Comparison of ENCODE assay signal across 23 cellular contexts in the genomic region with DNA sequence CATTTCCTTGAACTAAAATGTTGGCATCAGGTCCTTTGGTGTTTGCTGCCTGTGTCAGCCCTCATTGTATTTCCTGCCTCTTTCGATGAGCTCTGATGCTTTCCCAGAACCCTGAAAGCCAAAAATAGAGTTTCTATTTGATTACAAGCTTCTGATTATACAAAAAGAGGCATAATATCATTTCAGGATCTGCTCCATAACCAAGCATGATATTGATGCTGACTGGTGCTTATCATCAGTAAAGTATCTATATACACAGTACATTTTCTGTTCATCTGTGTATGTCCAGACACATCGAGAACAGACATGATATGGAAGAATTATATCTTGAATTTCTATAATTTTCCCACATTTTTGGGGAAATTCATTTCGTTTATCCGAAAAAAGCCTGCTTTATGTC. TPM values are rescaled to one million over a fixed set of nuclear protein-coding genes. Genes with fewer than 3 reads are reported as not detected.
DNase-seq lines count a peak whose midpoint lies in the region; ATAC-seq, FAIRE-seq and TF ChIP-seq lines count a peak whose summit lies in the region.
"Had no signal": no experiment of that assay in that cellular context is flagged by ENCODE, and none has a peak within 500 bp of the region (broad histone marks: within the 10 kb centered on the region; RNA-seq: fewer than 3 reads in every experiment).

No MANE protein-coding gene starts in this region.

- H3K27ac Mint-ChIP-seq in brain (peak overlapping the region in 4 of 5 experiments; percentile 5 to 73 (median 35)), nephron (peak overlapping the region; percentile 32 to 71 (median 45))
- H3K27ac Mint-ChIP-seq in activated CD8-positive, alpha-beta memory T cell treated with anti-CD3 and anti-CD28 coated beads, Interleukin-2, amount 10 ng/mL, durations not matched to agents 7 days and 5 days, result no peak overlapping the region
- H3K27ac Mint-ChIP-seq: CD14-positive monocyte, T-helper 17 cell had no signal

- H3K27me3 Mint-ChIP-seq in brain, result no peaks in the 10 kb centered on the region
- no peaks in the 10 kb centered on the region for H3K27me3 Mint-ChIP-seq in nephron (ENCODE audit: low read depth)
- H3K27me3 Mint-ChIP-seq in activated CD8-positive, alpha-beta memory T cell treated with anti-CD3 and anti-CD28 coated beads, Interleukin-2, amount 10 ng/mL, durations not matched to agents 7 days and 5 days, result no peaks in the 10 kb centered on the region
- H3K27me3 Mint-ChIP-seq: T-helper 17 cell had no signal

- H3K36me3 Mint-ChIP-seq in brain, result peaks cover 39% of the 10 kb centered on the region
- peaks cover 17% of the 10 kb centered on the region for H3K36me3 Mint-ChIP-seq in nephron (ENCODE audit: low read depth)
- no peaks in the 10 kb centered on the region for H3K36me3 Mint-ChIP-seq in activated CD8-positive, alpha-beta memory T cell treated with anti-CD3 and anti-CD28 coated beads, Interleukin-2, amount 10 ng/mL, durations not matched to agents 7 days and 5 days
- H3K36me3 Mint-ChIP-seq: CD14-positive monocyte had no signal

- H3K9me3 Mint-ChIP-seq in brain (peaks cover 0 to 13% (median 4%) of the 10 kb centered on the region in 5 experiments), nephron (no peaks in the 10 kb centered on the region)
- H3K9me3 Mint-ChIP-seq in activated CD8-positive, alpha-beta memory T cell treated with anti-CD3 and anti-CD28 coated beads, Interleukin-2, amount 10 ng/mL, durations not matched to agents 7 days and 5 days (ENCODE audit: low read depth), result no peaks in the 10 kb centered on the region

- TF ChIP-seq CTCF in brain (conservative IDR thresholded peaks at IDR 0.05) (no peak), nephron (IDR thresholded peaks at IDR 0.05; ENCODE audit: unreplicated experiment in 3 of 3) (no peak)

- H3K4me1 Mint-ChIP-seq in brain (peaks cover 82% of the 10 kb centered on the region), nephron (peaks cover 80% of the 10 kb centered on the region)
- H3K4me1 Mint-ChIP-seq in activated CD8-positive, alpha-beta memory T cell treated with anti-CD3 and anti-CD28 coated beads, Interleukin-2, amount 10 ng/mL, durations not matched to agents 7 days and 5 days, result no peaks in the 10 kb centered on the region
- H3K4me1 Mint-ChIP-seq: CD14-positive monocyte, T-helper 17 cell had no signal

- no peak for ATAC-seq in HG03460 (IDR thresholded peaks at IDR 0.05; ENCODE audit: unreplicated experiment)
- ATAC-seq in activated CD8-positive, alpha-beta memory T cell treated with anti-CD3 and anti-CD28 coated beads, Interleukin-2, amount 10 ng/mL, durations not matched to agents 7 days and 5 days, result no peak
- ATAC-seq: T-helper 17 cell had no signal

- peak; percentile 50 for DNase-seq in NCI-H69 (lab: John Stamatoyannopoulos, UW)
- DNase-seq in NCI-H345 (lab: John Stamatoyannopoulos, UW), result no peak
- no peak for DNase-seq in RCC 7860 (ENCODE audit: low spot score)
- DNase-seq in activated CD8-positive, alpha-beta memory T cell treated with anti-CD3 and anti-CD28 coated beads, Interleukin-2, amount 10 ng/mL, durations not matched to agents 7 days and 5 days, result no peak
- DNase-seq: DMS153, DND-41, HCEC 1CT, IMR-90, KG1, MG63, NCI-H1694, NCI-H2081, NCI-H226, NCI-H510A treated with DMSO at 0.1 percent for 48 hours, NCI-H774, PC-9, SHP77, T-helper 17 cell had no signal

- FAIRE-seq in RCC 7860 (lab: Jason Lieb, UNC), result no peak
- FAIRE-seq: H1 had no signal

- CTCF ChIA-PET in activated CD8-positive, alpha-beta memory T cell treated with anti-CD3 and anti-CD28 coated beads, Interleukin-2, amount 10 ng/mL, durations not matched to agents 7 days and 5 days (lab: Charles Lee), result no interaction called here

- H3K4me3 Mint-ChIP-seq in brain, result peak overlapping the region in 1 of 5 experiments; percentile 1
- H3K4me3 Mint-ChIP-seq in nephron, result no peak overlapping the region
- H3K4me3 Mint-ChIP-seq in activated CD8-positive, alpha-beta memory T cell treated with anti-CD3 and anti-CD28 coated beads, Interleukin-2, amount 10 ng/mL, durations not matched to agents 7 days and 5 days, result no peak overlapping the region
- H3K4me3 Mint-ChIP-seq: CD14-positive monocyte, T-helper 17 cell had no signal

RNA-seq across cellular contexts. Expression of a gene that starts 58.6 kb away (rescaled TPM):
- 34.2 TPM for polyA plus RNA-seq in brain (ENCODE audit: insufficient read depth, low read depth, low replicate concordance)
- under 1 TPM in 1 of 2 experiments, not detected in 1; 0.40 TPM for total RNA-seq in activated CD8-positive, alpha-beta memory T cell treated with anti-CD3 and anti-CD28 coated beads, Interleukin-2, amount 10 ng/mL, durations not matched to agents 7 days and 5 days
- total RNA-seq: PC-9 had no signal
